ENCODE assay signal across 8 cellular contexts in the genomic region with DNA sequence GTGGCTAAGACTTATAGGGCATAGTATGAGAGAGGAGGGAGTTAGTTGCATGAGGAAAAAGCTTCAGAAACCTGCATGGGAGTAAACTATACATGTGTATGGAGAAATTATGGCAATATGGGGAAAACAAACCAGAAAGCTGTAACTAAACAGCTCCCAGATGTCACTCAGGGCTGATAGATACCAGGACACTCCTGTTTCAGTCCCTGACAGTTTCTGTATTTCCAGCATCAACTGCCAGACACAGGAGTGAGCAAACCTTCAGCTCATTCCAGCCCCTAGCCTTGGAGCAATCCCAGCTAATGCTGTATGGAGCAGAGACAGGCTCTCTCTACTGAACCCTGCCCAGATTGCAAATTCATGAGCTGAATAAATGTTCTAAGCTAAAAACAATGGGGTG.
"Had no signal": no experiment of that assay in that cellular context is flagged by ENCODE, and none has a peak within 500 bp of the region (broad histone marks: within the 10 kb centered on the region; RNA-seq: fewer than 3 reads in every experiment).

No MANE protein-coding gene starts in this region.

- H3K9me3 ChIP-seq: HAP-1 had no signal

- DNase-seq: GOT3, H7, HFFc6, IMR-90 had no signal

- H3K36me3 ChIP-seq: HAP-1 had no signal

- H3K4me3 ChIP-seq: HAP-1, K562 had no signal

- H3K4me1 ChIP-seq: HAP-1 had no signal

- H3K27ac ChIP-seq: HL-60 had no signal

- ATAC-seq: HCT116, K562 had no signal
